ENCODE assay signal across 1 cellular context in the genomic region with DNA sequence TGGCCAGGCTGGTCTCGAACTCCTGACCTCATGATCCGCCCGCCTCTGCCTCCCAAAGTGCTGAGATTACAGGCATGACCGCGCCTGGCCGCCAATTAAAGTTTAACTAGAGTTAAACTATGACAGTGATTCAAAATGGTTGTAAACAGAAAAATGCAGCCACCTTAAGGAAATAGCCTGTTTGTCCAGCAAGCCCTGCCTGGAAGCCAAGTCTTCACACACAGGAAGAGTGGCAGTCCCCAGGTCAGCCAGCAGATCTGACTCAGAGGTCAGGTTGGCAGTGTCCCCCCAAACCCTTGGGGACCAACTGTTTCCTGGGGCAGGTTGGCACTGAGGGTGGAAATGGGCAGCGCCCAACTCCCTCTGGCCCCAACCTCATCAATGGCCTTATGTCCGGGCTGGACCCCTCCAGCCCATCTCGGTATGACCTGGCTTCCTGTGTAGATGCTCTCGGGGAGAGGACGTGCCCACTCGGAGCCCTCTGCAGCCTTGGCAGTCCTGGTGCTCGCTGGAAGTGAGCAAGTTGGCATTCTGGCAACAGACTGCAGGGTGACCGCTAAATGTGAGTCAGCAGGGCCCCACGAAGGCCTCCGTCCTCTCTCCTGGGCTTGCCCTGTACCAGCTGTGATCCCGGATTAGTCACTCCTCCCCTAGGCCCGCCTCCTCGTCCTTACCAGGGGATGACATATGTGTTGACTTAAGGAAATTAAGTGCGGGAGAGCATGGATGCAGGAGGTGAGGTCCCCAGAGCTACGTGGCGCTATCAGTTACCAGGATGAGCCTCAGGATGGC.
TF ChIP-seq lines count a peak whose summit lies in the region.

No MANE protein-coding gene starts in this region.

TF ChIP-seq in K562, 482 proteins besides CTCF, POLR2A, EP300 and RAD21 (continued from another document and continues in another):
- no peak for TF ChIP-seq U2AF1 (optimal IDR thresholded peaks at IDR 0.05; ENCODE audit: low read depth, low read length)
- TF ChIP-seq ID3 (CRISPR knock-in tag; IDR thresholded peaks at IDR 0.05) = no peak
- TF ChIP-seq ID3 (tag; IDR thresholded peaks at IDR 0.05) = no peak
- TF ChIP-seq ZNF277 (CRISPR knock-in tag; IDR thresholded peaks at IDR 0.05; ENCODE audit: borderline replicate concordance) = no peak
- TF ChIP-seq MEF2A (IDR thresholded peaks at IDR 0.05; ENCODE audit: control insufficient read depth, low read depth, low read length) = no peak
- TF ChIP-seq NCOA2 (IDR thresholded peaks at IDR 0.05; ENCODE audit: partially characterized antibody in 2 of 2) = no peak
- TF ChIP-seq ZBTB26 (CRISPR knock-in tag; IDR thresholded peaks at IDR 0.05) = no peak
- no peak for TF ChIP-seq ZNF324 (CRISPR knock-in tag; IDR thresholded peaks at IDR 0.05)
- no peak for TF ChIP-seq TCF3 (CRISPR knock-in tag; IDR thresholded peaks at IDR 0.05)
- TF ChIP-seq ARID2 (IDR thresholded peaks at IDR 0.05) = no peak
- no peak for TF ChIP-seq TSHZ1 (CRISPR knock-in tag; IDR thresholded peaks at IDR 0.05)
- TF ChIP-seq NFRKB (IDR thresholded peaks at IDR 0.05; ENCODE audit: low read depth) = no peak
- no peak for TF ChIP-seq ZNF398 (CRISPR knock-in tag; IDR thresholded peaks at IDR 0.05)
- no peak for TF ChIP-seq ARNT (IDR thresholded peaks at IDR 0.05)
- no peak for TF ChIP-seq ESRRB (CRISPR knock-in tag; IDR thresholded peaks at IDR 0.05; ENCODE audit: borderline replicate concordance)
- no peak for TF ChIP-seq ZNF511 (CRISPR knock-in tag; IDR thresholded peaks at IDR 0.05)
- TF ChIP-seq NFE2L1 (tag; IDR thresholded peaks at IDR 0.05; ENCODE audit: borderline replicate concordance, low read depth) = no peak
- no peak for TF ChIP-seq ZNF124 (CRISPR knock-in tag; IDR thresholded peaks at IDR 0.05)
- no peak for TF ChIP-seq TFAM (CRISPR knock-in tag; conservative IDR thresholded peaks at IDR 0.05)
- TF ChIP-seq, protein P1, sequence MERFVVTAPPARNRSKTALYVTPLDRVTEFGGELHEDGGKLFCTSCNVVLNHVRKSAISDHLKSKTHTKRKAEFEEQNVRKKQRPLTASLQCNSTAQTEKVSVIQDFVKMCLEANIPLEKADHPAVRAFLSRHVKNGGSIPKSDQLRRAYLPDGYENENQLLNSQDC (CRISPR knock-in tag; IDR thresholded peaks at IDR 0.05) = no peak
- peak; percentile 91 to 98 for TF ChIP-seq FOXA3 (CRISPR knock-in tag; conservative IDR thresholded peaks at IDR 0.05 in 1 of 2, IDR thresholded peaks at IDR 0.05 in 1 of 2)
- TF ChIP-seq KLF10 (CRISPR knock-in tag; IDR thresholded peaks at IDR 0.05) = no peak
- TF ChIP-seq ZNF668 (CRISPR knock-in tag; IDR thresholded peaks at IDR 0.05) = no peak
- TF ChIP-seq, protein P2, sequence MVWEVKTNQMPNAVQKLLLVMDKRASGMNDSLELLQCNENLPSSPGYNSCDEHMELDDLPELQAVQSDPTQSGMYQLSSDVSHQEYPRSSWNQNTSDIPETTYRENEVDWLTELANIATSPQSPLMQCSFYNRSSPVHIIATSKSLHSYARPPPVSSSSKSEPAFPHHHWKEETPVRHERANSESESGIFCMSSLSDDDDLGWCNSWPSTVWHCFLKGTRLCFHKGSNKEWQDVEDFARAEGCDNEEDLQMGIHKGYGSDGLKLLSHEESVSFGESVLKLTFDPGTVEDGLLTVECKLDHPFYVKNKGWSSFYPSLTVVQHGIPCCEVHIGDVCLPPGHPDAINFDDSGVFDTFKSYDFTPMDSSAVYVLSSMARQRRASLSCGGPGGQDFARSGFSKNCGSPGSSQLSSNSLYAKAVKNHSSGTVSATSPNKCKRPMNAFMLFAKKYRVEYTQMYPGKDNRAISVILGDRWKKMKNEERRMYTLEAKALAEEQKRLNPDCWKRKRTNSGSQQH (CRISPR knock-in tag; IDR thresholded peaks at IDR 0.05) = no peak
- TF ChIP-seq, protein P3, sequence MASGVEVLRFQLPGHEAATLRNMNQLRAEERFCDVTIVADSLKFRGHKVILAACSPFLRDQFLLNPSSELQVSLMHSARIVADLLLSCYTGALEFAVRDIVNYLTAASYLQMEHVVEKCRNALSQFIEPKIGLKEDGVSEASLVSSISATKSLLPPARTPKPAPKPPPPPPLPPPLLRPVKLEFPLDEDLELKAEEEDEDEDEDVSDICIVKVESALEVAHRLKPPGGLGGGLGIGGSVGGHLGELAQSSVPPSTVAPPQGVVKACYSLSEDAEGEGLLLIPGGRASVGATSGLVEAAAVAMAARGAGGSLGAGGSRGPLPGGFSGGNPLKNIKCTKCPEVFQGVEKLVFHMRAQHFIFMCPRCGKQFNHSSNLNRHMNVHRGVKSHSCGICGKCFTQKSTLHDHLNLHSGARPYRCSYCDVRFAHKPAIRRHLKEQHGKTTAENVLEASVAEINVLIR (CRISPR knock-in tag; IDR thresholded peaks at IDR 0.05) = no peak
- TF ChIP-seq NFE2 (IDR thresholded peaks at IDR 0.05; ENCODE audit: low read depth) = peak; percentile 42
- no peak for TF ChIP-seq WHSC1 (IDR thresholded peaks at IDR 0.05; ENCODE audit: low read length)
- no peak for TF ChIP-seq SMARCC2 (IDR thresholded peaks at IDR 0.05; ENCODE audit: low read depth)
- no peak; the same call in 1 of the 2 replicates for TF ChIP-seq CREM (IDR thresholded peaks at IDR 0.05; ENCODE audit: low read depth)
- TF ChIP-seq ZBTB40 (IDR thresholded peaks at IDR 0.05) = no peak
- TF ChIP-seq ZBTB40 (CRISPR knock-in tag; IDR thresholded peaks at IDR 0.05) = no peak
- no peak for TF ChIP-seq SNAPC5 (CRISPR knock-in tag; IDR thresholded peaks at IDR 0.05)
- no peak for TF ChIP-seq CEBPB (tag; IDR thresholded peaks at IDR 0.05)
